In the genomic region with DNA sequence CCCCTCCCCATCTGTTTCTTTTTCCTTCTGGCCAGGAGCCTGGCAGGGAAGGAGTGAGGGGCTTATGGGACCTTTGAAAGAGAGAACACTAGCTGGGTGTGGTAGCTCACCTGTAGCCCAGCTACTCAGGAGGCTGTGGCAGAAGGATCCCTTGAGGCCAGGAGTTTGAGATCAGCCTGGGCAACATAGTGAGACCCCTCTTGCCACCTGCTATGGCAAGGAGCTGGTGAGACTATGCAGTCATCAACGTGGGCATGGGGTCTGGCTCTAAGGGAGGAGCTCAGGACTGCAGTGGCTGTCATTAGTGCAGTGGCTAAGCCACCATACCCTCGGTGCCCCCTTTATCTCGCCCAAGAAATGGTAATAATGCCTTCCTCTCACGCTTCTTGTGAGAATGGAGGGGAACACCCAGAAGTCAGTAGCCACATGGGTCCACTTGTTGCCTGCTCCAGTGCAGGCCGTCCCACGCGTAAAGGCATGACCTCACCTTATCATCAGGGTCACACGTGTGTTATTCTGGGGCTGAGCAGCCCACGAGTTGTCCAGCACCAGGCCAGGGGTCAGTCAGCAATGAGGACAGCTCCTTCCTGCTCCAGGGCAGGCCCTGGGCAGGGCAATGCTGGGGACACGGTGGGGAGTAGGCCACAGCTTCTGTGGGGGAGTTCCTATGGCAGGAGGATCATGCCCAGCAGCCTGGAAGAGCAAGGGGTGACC, we compare ENCODE assay signal across 1 cellular context.
TF ChIP-seq lines count a peak whose summit lies in the region.

No MANE protein-coding gene starts in this region.

TF ChIP-seq in IMR-90, 13 proteins besides CTCF, POLR2A, EP300 and RAD21:
- TF ChIP-seq SMC3 (IDR thresholded peaks at IDR 0.05; ENCODE audit: low read depth, low read length) = no peak
- no peak for TF ChIP-seq RFX5 (IDR thresholded peaks at IDR 0.05; ENCODE audit: low read depth, low read length)
- no peak for TF ChIP-seq FOS (IDR thresholded peaks at IDR 0.05; ENCODE audit: low read depth, low read length)
- no peak for TF ChIP-seq CEBPB (IDR thresholded peaks at IDR 0.05; ENCODE audit: low read depth, low read length)
- no peak for TF ChIP-seq MXI1 (IDR thresholded peaks at IDR 0.05; ENCODE audit: borderline replicate concordance, low read depth, low read length)
- no peak for TF ChIP-seq MAZ (IDR thresholded peaks at IDR 0.05; ENCODE audit: borderline replicate concordance, low read depth, low read length)
- TF ChIP-seq, protein P1, sequence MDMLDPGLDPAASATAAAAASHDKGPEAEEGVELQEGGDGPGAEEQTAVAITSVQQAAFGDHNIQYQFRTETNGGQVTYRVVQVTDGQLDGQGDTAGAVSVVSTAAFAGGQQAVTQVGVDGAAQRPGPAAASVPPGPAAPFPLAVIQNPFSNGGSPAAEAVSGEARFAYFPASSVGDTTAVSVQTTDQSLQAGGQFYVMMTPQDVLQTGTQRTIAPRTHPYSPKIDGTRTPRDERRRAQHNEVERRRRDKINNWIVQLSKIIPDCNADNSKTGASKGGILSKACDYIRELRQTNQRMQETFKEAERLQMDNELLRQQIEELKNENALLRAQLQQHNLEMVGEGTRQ (IDR thresholded peaks at IDR 0.05; ENCODE audit: low read depth, low read length) = no peak
- TF ChIP-seq, protein P2, sequence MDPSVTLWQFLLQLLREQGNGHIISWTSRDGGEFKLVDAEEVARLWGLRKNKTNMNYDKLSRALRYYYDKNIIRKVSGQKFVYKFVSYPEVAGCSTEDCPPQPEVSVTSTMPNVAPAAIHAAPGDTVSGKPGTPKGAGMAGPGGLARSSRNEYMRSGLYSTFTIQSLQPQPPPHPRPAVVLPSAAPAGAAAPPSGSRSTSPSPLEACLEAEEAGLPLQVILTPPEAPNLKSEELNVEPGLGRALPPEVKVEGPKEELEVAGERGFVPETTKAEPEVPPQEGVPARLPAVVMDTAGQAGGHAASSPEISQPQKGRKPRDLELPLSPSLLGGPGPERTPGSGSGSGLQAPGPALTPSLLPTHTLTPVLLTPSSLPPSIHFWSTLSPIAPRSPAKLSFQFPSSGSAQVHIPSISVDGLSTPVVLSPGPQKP (IDR thresholded peaks at IDR 0.05; ENCODE audit: borderline replicate concordance, low read depth, low read length) = no peak
- TF ChIP-seq RCOR1 (IDR thresholded peaks at IDR 0.05; ENCODE audit: insufficient replicate concordance, low read length) = no peak
